In genomic region chr18:35045808-35046207, GRCh38 we compare ENCODE assay signal across 14 cellular contexts. TPM values are rescaled to one million over a fixed set of nuclear protein-coding genes. Genes with fewer than 3 reads are reported as not detected.
DNase-seq lines count a peak whose midpoint lies in the region; ATAC-seq and TF ChIP-seq lines count a peak whose summit lies in the region.
"Had no signal": no experiment of that assay in that cellular context is flagged by ENCODE, and none has a peak within 500 bp of the region (broad histone marks: within the 10 kb centered on the region; RNA-seq: fewer than 3 reads in every experiment).

No MANE protein-coding gene starts in this region.

- H3K9me3 ChIP-seq in BLaER1 treated with 17β-estradiol and CSF1 and Interleukin-3, amounts not matched to agents 10 nM and 100 nM (replicated peaks in 1 of 11) = peaks cover 0 to 4% (median 0%) of the 10 kb centered on the region in 11 experiments; a peak in 3 of 22 replicates
- H3K9me3 ChIP-seq in DOHH2 (ENCODE audit: control insufficient read depth, insufficient read depth, low read length) = no peaks in the 10 kb centered on the region
- no peaks in the 10 kb centered on the region for H3K9me3 ChIP-seq in sigmoid colon
- H3K9me3 ChIP-seq: Caco-2, right lobe of liver had no signal

- H3K9ac ChIP-seq in BLaER1 treated with 17β-estradiol and CSF1 and Interleukin-3, amounts not matched to agents 10 nM and 100 nM = peak overlapping the region in 8 of 11 experiments; percentile 2 to 55 (median 20); a peak in 12 of 22 replicates
- H3K9ac ChIP-seq in mesendoderm (ENCODE audit: low read length) = no peak overlapping the region

- no peak overlapping the region for H4K8ac ChIP-seq in mesendoderm (ENCODE audit: low read depth, low read length)

- peaks cover 71 to 78% (median 74%) of the 10 kb centered on the region in 10 experiments for H3K4me1 ChIP-seq in BLaER1 treated with 17β-estradiol and CSF1 and Interleukin-3, amounts not matched to agents 10 nM and 100 nM
- H3K4me1 ChIP-seq in DOHH2 (ENCODE audit: control insufficient read depth, low read length) = peaks cover 81% of the 10 kb centered on the region
- H3K4me1 ChIP-seq in mesendoderm (ENCODE audit: control insufficient read depth, low read depth, low read length) = peaks cover 10% of the 10 kb centered on the region
- H3K4me1 ChIP-seq in sigmoid colon = peaks cover 0 to 54% (median 35%) of the 10 kb centered on the region in 4 donors
- H3K4me1 ChIP-seq: Caco-2 had no signal

- no peaks in the 10 kb centered on the region for H3K9me2 ChIP-seq in DOHH2 (replicated peaks; ENCODE audit: control insufficient read depth, low read length)

- no CpG with 5 or more reads among the region's 2 CpGs for WGBS in mesendoderm (ENCODE audit: extremely low coverage, insufficient coverage, low lambda C conversion rate)
- 65 to 83% methylated on average over 2 of the region's 2 CpGs for WGBS in sigmoid colon, 2 donors

- H3K36me3 ChIP-seq in BLaER1 treated with 17β-estradiol and CSF1 and Interleukin-3, amounts not matched to agents 10 nM and 100 nM = peaks cover 0 to 4% (median 0%) of the 10 kb centered on the region in 11 experiments; a peak in 2 of 22 replicates
- H3K36me3 ChIP-seq in DOHH2 (ENCODE audit: control insufficient read depth, low read length) (peaks cover 9% of the 10 kb centered on the region), mesendoderm (ENCODE audit: control insufficient read depth, insufficient read depth, low read length) (no peaks in the 10 kb centered on the region), sigmoid colon (no peaks in the 10 kb centered on the region)
- H3K36me3 ChIP-seq: right lobe of liver had no signal

- no peak overlapping the region for H3K56ac ChIP-seq in mesendoderm (ENCODE audit: low read length)

- no peak for TF ChIP-seq POLR2A in sigmoid colon (IDR thresholded peaks at IDR 0.05)

- peaks cover 0 to 39% (median 3%) of the 10 kb centered on the region in 11 experiments; a peak in 6 of 22 replicates for H4K20me1 ChIP-seq in BLaER1 treated with 17β-estradiol and CSF1 and Interleukin-3, amounts not matched to agents 10 nM and 100 nM
- H4K20me1 ChIP-seq in DOHH2 (ENCODE audit: control insufficient read depth, insufficient read depth, low read depth, low read length) = peaks cover 5% of the 10 kb centered on the region; the same call in 1 of the 2 replicates

- TF ChIP-seq EP300 in sigmoid colon (IDR thresholded peaks at IDR 0.05) = no peak

- intact Hi-C loops in sigmoid colon (cut with DNase I) = no loop called here

- no peak overlapping the region for H3K18ac ChIP-seq in mesendoderm (ENCODE audit: low read length)

- H3K9me3 Mint-ChIP-seq in activated T-helper 17 cell treated with anti-CD3 and anti-CD28 coated beads, Interleukin-2, amount 50 U/mL, for 72 hours = no peaks in the 10 kb centered on the region

- no peak for TF ChIP-seq CTCF in DOHH2 (IDR thresholded peaks at IDR 0.05; ENCODE audit: low read depth, low read length, poor library complexity, severe bottlenecking)
- no peak for TF ChIP-seq CTCF in sigmoid colon (IDR thresholded peaks at IDR 0.05)

- H3K23ac ChIP-seq in mesendoderm (ENCODE audit: low read length) = no peak overlapping the region

- H4K5ac ChIP-seq in mesendoderm (ENCODE audit: low read length) = no peak overlapping the region

- H3K4me1 Mint-ChIP-seq in activated T-helper 17 cell treated with anti-CD3 and anti-CD28 coated beads, Interleukin-2, amount 50 U/mL, for 72 hours = peaks cover 52% of the 10 kb centered on the region

- peak overlapping the region; percentile 69 for H3K27ac Mint-ChIP-seq in activated T-helper 17 cell treated with anti-CD3 and anti-CD28 coated beads, Interleukin-2, amount 50 U/mL, for 72 hours

- H3K27me3 ChIP-seq in BLaER1 treated with 17β-estradiol and CSF1 and Interleukin-3, amounts not matched to agents 10 nM and 100 nM = no peaks in the 10 kb centered on the region
- H3K27me3 ChIP-seq in DOHH2 (ENCODE audit: control insufficient read depth, low read length) (no peaks in the 10 kb centered on the region), mesendoderm (ENCODE audit: insufficient read depth, low read length, poor library complexity) (no peaks in the 10 kb centered on the region), sigmoid colon (no peaks in the 10 kb centered on the region)
- H3K27me3 ChIP-seq: right lobe of liver had no signal

- H3K79me2 ChIP-seq in DOHH2 (ENCODE audit: control insufficient read depth, low read length) (peaks cover 92% of the 10 kb centered on the region), mesendoderm (ENCODE audit: control insufficient read depth, insufficient read depth, low read length) (peaks cover 4% of the 10 kb centered on the region)

- no peak overlapping the region for H2AK5ac ChIP-seq in mesendoderm (ENCODE audit: low read length)

- H3K4ac ChIP-seq in mesendoderm (ENCODE audit: low read depth, low read length) = no peak overlapping the region

- H2BK15ac ChIP-seq in mesendoderm (replicated peaks; ENCODE audit: low read depth) = no peak overlapping the region

- peak overlapping the region in 7 of 11 experiments; percentile 7 to 54 (median 22); a peak in 9 of 22 replicates for H3K27ac ChIP-seq in BLaER1 treated with 17β-estradiol and CSF1 and Interleukin-3, amounts not matched to agents 10 nM and 100 nM
- no peak overlapping the region for H3K27ac ChIP-seq in DOHH2 (ENCODE audit: low read depth, low read length)
- H3K27ac ChIP-seq in mesendoderm (ENCODE audit: low read depth, low read length) = no peak overlapping the region
- H3K27ac ChIP-seq in sigmoid colon = peak overlapping the region in 2 of 4 donors; percentile 6 to 80
- H3K27ac ChIP-seq: epithelial cell of prostate had no signal

- no peak overlapping the region for H2BK5ac ChIP-seq in mesendoderm (ENCODE audit: low read length)

- no peak for ATAC-seq in activated T-helper 17 cell treated with anti-CD3 and anti-CD28 coated beads, Interleukin-2, amount 50 U/mL, for 72 hours (replicated peaks)
- no peak for ATAC-seq in GM18861 (IDR thresholded peaks at IDR 0.05; ENCODE audit: unreplicated experiment)
- no peak for ATAC-seq in HG02884 (IDR thresholded peaks at IDR 0.05; ENCODE audit: unreplicated experiment)
- ATAC-seq: Panc1, right lobe of liver had no signal

- H3F3A ChIP-seq in DOHH2 (ENCODE audit: control insufficient read depth, insufficient read depth) = peaks cover 3% of the 10 kb centered on the region; the same call in 1 of the 2 replicates

- H3K4me2 ChIP-seq in BLaER1 treated with 17β-estradiol and CSF1 and Interleukin-3, amounts not matched to agents 10 nM and 100 nM = peak overlapping the region; percentile 63 to 98 (median 90); a peak in 21 of 22 replicates
- H3K4me2 ChIP-seq in DOHH2 (ENCODE audit: low read length) (peak overlapping the region; percentile 46), mesendoderm (ENCODE audit: low read length) (no peak overlapping the region)

- peaks cover 16% of the 10 kb centered on the region for H3K36me3 Mint-ChIP-seq in activated T-helper 17 cell treated with anti-CD3 and anti-CD28 coated beads, Interleukin-2, amount 50 U/mL, for 72 hours (ENCODE audit: low read depth)

- no peak overlapping the region for H2BK120ac ChIP-seq in mesendoderm (ENCODE audit: low read depth, low read length)

- peak overlapping the region; percentile 88 for H3K4me3 Mint-ChIP-seq in activated T-helper 17 cell treated with anti-CD3 and anti-CD28 coated beads, Interleukin-2, amount 50 U/mL, for 72 hours

- DNase-seq in mesendoderm (peak; percentile 44), NCI-H748 treated with DMSO at 0.1 percent for 48 hours (lab: John Stamatoyannopoulos, UW) (no peak), sigmoid colon (no peak)
- DNase-seq: activated CD8-positive, alpha-beta memory T cell treated with anti-CD3 and anti-CD28 coated beads, Interleukin-2, amount 50 U/mL, for 4 hours; Caco-2; NCI-H2227 treated with DMSO at 0.1 percent for 48 hours; right lobe of liver had no signal

- no peak overlapping the region for H3K4me3 ChIP-seq in BLaER1 treated with 17β-estradiol and CSF1 and Interleukin-3, amounts not matched to agents 10 nM and 100 nM
- H3K4me3 ChIP-seq in DOHH2 (ENCODE audit: low read length) = no peak overlapping the region
- H3K4me3 ChIP-seq in mesendoderm (ENCODE audit: low read length) = no peak overlapping the region
- H3K4me3 ChIP-seq in sigmoid colon = no peak overlapping the region
- H3K4me3 ChIP-seq: right lobe of liver had no signal

- no peaks in the 10 kb centered on the region for H3K27me3 Mint-ChIP-seq in activated T-helper 17 cell treated with anti-CD3 and anti-CD28 coated beads, Interleukin-2, amount 50 U/mL, for 72 hours

- peaks cover 11% of the 10 kb centered on the region for H3K79me1 ChIP-seq in mesendoderm (ENCODE audit: low read length)

RNA-seq across cellular contexts. Expression of gene MAPRE2, which starts 4.6 kb away (rescaled TPM):
- total RNA-seq in activated T-helper 17 cell treated with anti-CD3 and anti-CD28 coated beads, Interleukin-2, amount 50 U/mL, for 72 hours = 10 to 100 TPM; 31.6 to 32.5 TPM
- polyA plus RNA-seq in mesendoderm (2013, experiment 1 of 2) = 26.0 TPM
- polyA plus RNA-seq in mesendoderm (2013, experiment 2 of 2) = 25.5 TPM
- total RNA-seq in sigmoid colon = 10 to 100 TPM; 14.0 to 31.6 (median 27.9) TPM
- polyA plus RNA-seq in sigmoid colon = 10 to 100 TPM; 16.8 to 21.0 (median 19.1) TPM

Comparison
In these comparisons a context has a peak if more than half of its experiments do, and no peak if none do; other contexts are left out.
1. H3K27ac ChIP-seq: peak in BLaER1 treated with 17β-estradiol and CSF1 and Interleukin-3, amounts not matched to agents 10 nM and 100 nM (7 of 11); none in DOHH2 (single experiment) and mesendoderm (single experiment).